ENCODE assay signal across 9 cellular contexts in the genomic region with DNA sequence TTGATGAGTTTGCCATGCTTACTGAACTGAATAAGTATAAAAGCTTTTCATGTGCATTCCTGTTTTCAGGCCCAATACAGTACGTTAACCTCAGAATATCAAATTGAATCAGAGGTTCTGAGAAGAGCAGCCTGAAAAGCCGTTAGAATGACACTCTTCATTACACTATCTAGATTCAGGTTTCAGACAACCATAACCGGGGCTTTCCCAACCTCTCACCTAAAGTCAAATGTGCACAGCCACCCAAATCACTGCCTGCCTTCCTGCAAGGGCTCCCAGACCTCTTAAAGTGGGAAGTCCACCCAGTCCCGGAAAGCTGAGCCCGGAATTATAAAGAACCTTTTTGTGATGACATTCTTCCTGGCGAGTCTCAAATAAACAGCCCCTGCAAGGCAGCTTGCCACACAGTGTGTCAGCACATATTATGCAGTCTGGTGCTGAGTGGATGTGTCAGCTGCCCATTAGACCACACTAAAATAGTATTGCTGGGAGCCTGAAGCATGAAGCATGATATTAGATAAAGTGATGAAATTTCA.
A peak's percentile ranks its signal among the peaks of the same experiment; 100 is the strongest.
DNase-seq lines count a peak whose midpoint lies in the region; ATAC-seq, FAIRE-seq and TF ChIP-seq lines count a peak whose summit lies in the region.
"Had no signal": no experiment of that assay in that cellular context is flagged by ENCODE, and none has a peak within 500 bp of the region (broad histone marks: within the 10 kb centered on the region; RNA-seq: fewer than 3 reads in every experiment).

No MANE protein-coding gene starts in this region.

- H3K9me3 ChIP-seq in suprapubic skin, result no peaks in the 10 kb centered on the region

- DNase-seq in kidney tubule cell (ENCODE audit: low spot score) (peak; percentile 65), NCI-H1417 (lab: John Stamatoyannopoulos, UW) (no peak), suprapubic skin (ENCODE audit: low spot score in 2 of 2) (no peak), NCI-H1105 treated with DMSO at 0.1 percent for 48 hours (lab: John Stamatoyannopoulos, UW) (no peak), HTR-8/SVneo (ENCODE audit: insufficient read length, low spot score) (no peak)

- peaks cover 3% of the 10 kb centered on the region for H3K4me1 ChIP-seq in suprapubic skin

- H3K4me3 ChIP-seq in suprapubic skin, result no peak overlapping the region

- no peak overlapping the region for H3K27ac ChIP-seq in suprapubic skin

- TF ChIP-seq POLR2A in suprapubic skin (IDR thresholded peaks at IDR 0.05), result no peak

- no peak for FAIRE-seq in HTR-8/SVneo (lab: Jason Lieb, UNC)
- FAIRE-seq: endometrium had no signal

- no peak for TF ChIP-seq EP300 in suprapubic skin (IDR thresholded peaks at IDR 0.05)

- ATAC-seq in GM18868 (IDR thresholded peaks at IDR 0.05; ENCODE audit: unreplicated experiment) (peak; percentile 87), GM21737 (IDR thresholded peaks at IDR 0.05; ENCODE audit: unreplicated experiment) (peak; percentile 85), HG03565 (IDR thresholded peaks at IDR 0.05; ENCODE audit: unreplicated experiment) (peak; percentile 81)

- H3K27me3 ChIP-seq in suprapubic skin, result no peaks in the 10 kb centered on the region

- TF ChIP-seq CTCF in suprapubic skin (IDR thresholded peaks at IDR 0.05), result no peak

- 50% methylated on average over 6 of the region's 6 CpGs for WGBS in suprapubic skin

- no peaks in the 10 kb centered on the region for H3K36me3 ChIP-seq in suprapubic skin
